25 cellular contexts compared by ENCODE assay signal in genomic region chr10:21349912-21350286, GRCh38.
DNase-seq lines count a peak whose midpoint lies in the region; ATAC-seq and TF ChIP-seq lines count a peak whose summit lies in the region.
"Had no signal": no experiment of that assay in that cellular context is flagged by ENCODE, and none has a peak within 500 bp of the region (broad histone marks: within the 10 kb centered on the region; RNA-seq: fewer than 3 reads in every experiment).

No MANE protein-coding gene starts in this region.

- H3K4me1 ChIP-seq in left ventricle myocardium inferior (peaks cover 14% of the 10 kb centered on the region), uterus (peaks cover 0 to 4% of the 10 kb centered on the region in 2 donors)
- H3K4me1 ChIP-seq: prostate gland had no signal

- H3K27me3 Mint-ChIP-seq in nephron progenitor cell (ENCODE audit: low read depth, poor library complexity): no peaks in the 10 kb centered on the region
- no peaks in the 10 kb centered on the region for H3K27me3 Mint-ChIP-seq in activated T-helper 2 cell treated with anti-CD3 and anti-CD28 coated beads, Interferon-gamma antibody, Interleukin-2, Interleukin-4, amounts not matched to agents 10 μg/mL and 5 μg/mL and 100 μg/mL, durations not matched to agents 14 hours and 24 hours and 36 hours (ENCODE audit: low read depth)
- H3K27me3 Mint-ChIP-seq: stimulated activated naive CD8-positive, alpha-beta T cell treated with anti-CD3 and anti-CD28 coated beads, Interleukin-15, Interleukin-2, amounts not matched to agents 100 ng/mL and 50 ng/mL, for 24 hours had no signal

- DNase-seq in left ventricle myocardium inferior (no peak), cardiac septum (ENCODE audit: low spot score) (no peak), epithelial cell of prostate (ENCODE audit: low read depth, low spot score) (no peak), nephron progenitor cell (no peak), uterus (no peak), RKO (ENCODE audit: low spot score) (no peak)
- DNase-seq in activated T-helper 2 cell treated with anti-CD3 and anti-CD28 coated beads, Interferon-gamma antibody, Interleukin-2, Interleukin-4, amounts not matched to agents 10 μg/mL and 5 μg/mL and 100 μg/mL, durations not matched to agents 14 hours and 24 hours and 36 hours (ENCODE audit: low spot score): no peak
- DNase-seq: ACHN; activated CD4-positive, CD25-positive, alpha-beta regulatory T cell; activated CD8-positive, alpha-beta T cell treated with anti-CD3 and anti-CD28 coated beads, Interleukin-2, amount 10 ng/mL, durations not matched to agents 7 days and 5 days; activated T-cell treated with anti-CD3 and anti-CD28 coated beads, Interleukin-2, amount 50 U/mL, for 72 hours; CD4-positive, CD25-positive, alpha-beta regulatory T cell; central memory CD4-positive, alpha-beta T cell; DND-41; hypothalamus; kidney glomerular epithelial cell; NCI-H1694; NCI-H446; SIG-M5; T-helper 2 cell had no signal

- no peaks in the 10 kb centered on the region for H3K36me3 Mint-ChIP-seq in nephron progenitor cell (ENCODE audit: low read depth)
- H3K36me3 Mint-ChIP-seq in activated T-helper 2 cell treated with anti-CD3 and anti-CD28 coated beads, Interferon-gamma antibody, Interleukin-2, Interleukin-4, amounts not matched to agents 10 μg/mL and 5 μg/mL and 100 μg/mL, durations not matched to agents 14 hours and 24 hours and 36 hours (ENCODE audit: low read depth): no peaks in the 10 kb centered on the region
- H3K36me3 Mint-ChIP-seq: CD4-positive, CD25-positive, alpha-beta regulatory T cell had no signal

- H3K9me3 ChIP-seq in left ventricle myocardium inferior (replicated peaks) (peaks cover 7% of the 10 kb centered on the region), uterus (no peaks in the 10 kb centered on the region)
- H3K9me3 ChIP-seq: prostate gland, vagina had no signal

- H3K27ac ChIP-seq in left ventricle myocardium inferior (replicated peaks): peak overlapping the region; percentile 72
- H3K27ac ChIP-seq in epithelial cell of prostate: peak overlapping the region; percentile 33
- H3K27ac ChIP-seq in uterus: peak overlapping the region; percentile 31 to 45
- H3K27ac ChIP-seq: prostate gland, vagina had no signal

- no peak for TF ChIP-seq CTCF in left ventricle myocardium inferior (IDR thresholded peaks at IDR 0.05; ENCODE audit: borderline replicate concordance)
- no peak for TF ChIP-seq CTCF in nephron progenitor cell (IDR thresholded peaks at IDR 0.05)
- no peak for TF ChIP-seq CTCF in uterus (IDR thresholded peaks at IDR 0.05)

- no peak overlapping the region for H3K4me3 Mint-ChIP-seq in nephron progenitor cell
- no peak overlapping the region for H3K4me3 Mint-ChIP-seq in activated T-helper 2 cell treated with anti-CD3 and anti-CD28 coated beads, Interferon-gamma antibody, Interleukin-2, Interleukin-4, amounts not matched to agents 10 μg/mL and 5 μg/mL and 100 μg/mL, durations not matched to agents 14 hours and 24 hours and 36 hours (ENCODE audit: low read depth)
- H3K4me3 Mint-ChIP-seq: activated CD8-positive, alpha-beta T cell treated with anti-CD3 and anti-CD28 coated beads, Interleukin-2, amount 10 ng/mL, durations not matched to agents 7 days and 5 days; activated T-cell treated with anti-CD3 and anti-CD28 coated beads, Interleukin-2, amount 50 U/mL, for 72 hours; CD4-positive, CD25-positive, alpha-beta regulatory T cell; stimulated activated naive CD8-positive, alpha-beta T cell treated with anti-CD3 and anti-CD28 coated beads, Interleukin-15, Interleukin-2, amounts not matched to agents 100 ng/mL and 50 ng/mL, for 24 hours had no signal

- H3K4me3 ChIP-seq in left ventricle myocardium inferior: no peak overlapping the region
- H3K4me3 ChIP-seq in uterus: no peak overlapping the region
- H3K4me3 ChIP-seq: prostate gland, vagina had no signal

- peak overlapping the region; percentile 80 for H3K27ac Mint-ChIP-seq in nephron progenitor cell
- no peak overlapping the region for H3K27ac Mint-ChIP-seq in activated T-helper 2 cell treated with anti-CD3 and anti-CD28 coated beads, Interferon-gamma antibody, Interleukin-2, Interleukin-4, amounts not matched to agents 10 μg/mL and 5 μg/mL and 100 μg/mL, durations not matched to agents 14 hours and 24 hours and 36 hours
- H3K27ac Mint-ChIP-seq: activated CD8-positive, alpha-beta T cell treated with anti-CD3 and anti-CD28 coated beads, Interleukin-2, amount 10 ng/mL, durations not matched to agents 7 days and 5 days; activated T-cell treated with anti-CD3 and anti-CD28 coated beads, Interleukin-2, amount 50 U/mL, for 72 hours; CD4-positive, CD25-positive, alpha-beta regulatory T cell; stimulated activated naive CD8-positive, alpha-beta T cell treated with anti-CD3 and anti-CD28 coated beads, Interleukin-15, Interleukin-2, amounts not matched to agents 100 ng/mL and 50 ng/mL, for 24 hours had no signal

- TF ChIP-seq POLR2A in uterus (IDR thresholded peaks at IDR 0.05): no peak

- peaks cover 4% of the 10 kb centered on the region for H3K9me3 Mint-ChIP-seq in nephron progenitor cell
- no peaks in the 10 kb centered on the region for H3K9me3 Mint-ChIP-seq in activated T-helper 2 cell treated with anti-CD3 and anti-CD28 coated beads, Interferon-gamma antibody, Interleukin-2, Interleukin-4, amounts not matched to agents 10 μg/mL and 5 μg/mL and 100 μg/mL, durations not matched to agents 14 hours and 24 hours and 36 hours
- H3K9me3 Mint-ChIP-seq: activated T-cell treated with anti-CD3 and anti-CD28 coated beads, Interleukin-2, amount 50 U/mL, for 72 hours; stimulated activated naive CD8-positive, alpha-beta T cell treated with anti-CD3 and anti-CD28 coated beads, Interleukin-15, Interleukin-2, amounts not matched to agents 100 ng/mL and 50 ng/mL, for 24 hours had no signal

- H3K4me1 Mint-ChIP-seq in nephron progenitor cell: peaks cover 20% of the 10 kb centered on the region
- H3K4me1 Mint-ChIP-seq in activated T-helper 2 cell treated with anti-CD3 and anti-CD28 coated beads, Interferon-gamma antibody, Interleukin-2, Interleukin-4, amounts not matched to agents 10 μg/mL and 5 μg/mL and 100 μg/mL, durations not matched to agents 14 hours and 24 hours and 36 hours (ENCODE audit: low read depth): no peaks in the 10 kb centered on the region
- H3K4me1 Mint-ChIP-seq: CD4-positive, CD25-positive, alpha-beta regulatory T cell had no signal

- ATAC-seq in HG03097 (IDR thresholded peaks at IDR 0.05; ENCODE audit: low FRiP score, unreplicated experiment): no peak
- ATAC-seq: activated CD8-positive, alpha-beta T cell treated with anti-CD3 and anti-CD28 coated beads, Interleukin-2, amount 10 ng/mL, durations not matched to agents 7 days and 5 days; activated T-cell treated with anti-CD3 and anti-CD28 coated beads, Interleukin-2, amount 50 U/mL, for 72 hours; HepG2 had no signal

- H3K36me3 ChIP-seq in left ventricle myocardium inferior (no peaks in the 10 kb centered on the region), uterus (no peaks in the 10 kb centered on the region)
- H3K36me3 ChIP-seq: prostate gland, vagina had no signal

- intact Hi-C loops in left ventricle myocardium inferior (cut with micrococcal nuclease): no loop called here
- intact Hi-C loops in cardiac septum (cut with DNase I): no loop called here
- intact Hi-C loops in uterus (cut with DNase I; ENCODE audit: low total_unique reads): no loop called here
- intact Hi-C loops in activated T-helper 2 cell treated with anti-CD3 and anti-CD28 coated beads, Interferon-gamma antibody, Interleukin-2, Interleukin-4, amounts not matched to agents 10 μg/mL and 5 μg/mL and 100 μg/mL, durations not matched to agents 14 hours and 24 hours and 36 hours (cut with micrococcal nuclease): no loop called here

- no peaks in the 10 kb centered on the region for H3K27me3 ChIP-seq in left ventricle myocardium inferior (ENCODE audit: low read depth)
- no peaks in the 10 kb centered on the region for H3K27me3 ChIP-seq in uterus
- H3K27me3 ChIP-seq: vagina had no signal
